Comparison of ENCODE assay signal across 8 cellular contexts in genomic region chr1:12031039-12031980, GRCh38. TPM values are rescaled to one million over a fixed set of nuclear protein-coding genes. Genes with fewer than 3 reads are reported as not detected.
DNase-seq lines count a peak whose midpoint lies in the region; ATAC-seq and TF ChIP-seq lines count a peak whose summit lies in the region.

No MANE protein-coding gene starts in this region.

- H3K4me1 ChIP-seq in OCI-LY1 (ENCODE audit: insufficient read depth, low read length, severe bottlenecking) (no peaks in the 10 kb centered on the region), body of pancreas (no peaks in the 10 kb centered on the region), lung (ENCODE audit: control insufficient read depth in 2 of 2, insufficient read depth in 2 of 2, low read length in 2 of 2) (no peaks in the 10 kb centered on the region)

- no peak overlapping the region for H3K4me2 ChIP-seq in OCI-LY1 (ENCODE audit: low read length)

- no peak for ATAC-seq in body of pancreas
- ATAC-seq in lung (ENCODE audit: insufficient read depth, low FRiP score), result no peak
- ATAC-seq in HG03139 (IDR thresholded peaks at IDR 0.05; ENCODE audit: unreplicated experiment), result no peak
- ATAC-seq in HG03565 (IDR thresholded peaks at IDR 0.05; ENCODE audit: unreplicated experiment), result no peak
- ATAC-seq in GM21526 (IDR thresholded peaks at IDR 0.05; ENCODE audit: low FRiP score, unreplicated experiment), result no peak

- no peak overlapping the region for H2AFZ ChIP-seq in OCI-LY1 (ENCODE audit: low read length)

- no peaks in the 10 kb centered on the region for H3K9me3 Mint-ChIP-seq in mesothelial cell of epicardium

- intact Hi-C loops in body of pancreas (cut with DNase I), result no loop called here

- H3K36me3 ChIP-seq in OCI-LY1 (ENCODE audit: insufficient read depth, low read length), result peaks cover 28% of the 10 kb centered on the region
- peaks cover 0 to 6% of the 10 kb centered on the region in 2 donors for H3K36me3 ChIP-seq in body of pancreas (replicated peaks in 1 of 2; ENCODE audit: insufficient read depth in 1 of 2, low read depth in 2 of 2)
- peaks cover 0 to 40% of the 10 kb centered on the region in 2 donors for H3K36me3 ChIP-seq in lung (ENCODE audit: control insufficient read depth in 2 of 2, insufficient read depth in 2 of 2, low read length in 2 of 2)

- DNase-seq in GM12864 (ENCODE audit: low read depth) (no peak), body of pancreas (peak in 2 of 4 donors; percentile 31 to 32), lung (ENCODE audit: low spot score) (peak; percentile 48), mesothelial cell of epicardium (ENCODE audit: low spot score in 2 of 2, unreplicated experiment in 2 of 2) (no peak)

- H3F3A ChIP-seq in OCI-LY1 (ENCODE audit: insufficient read depth, low read length), result no peaks in the 10 kb centered on the region

- no peaks in the 10 kb centered on the region for H4K20me1 ChIP-seq in OCI-LY1 (ENCODE audit: insufficient read depth, low read length)

- H3K27me3 ChIP-seq in OCI-LY1 (ENCODE audit: insufficient read depth, low read length), result no peaks in the 10 kb centered on the region
- no peaks in the 10 kb centered on the region for H3K27me3 ChIP-seq in body of pancreas
- H3K27me3 ChIP-seq in lung (ENCODE audit: control insufficient read depth, insufficient read depth), result no peaks in the 10 kb centered on the region

- no peak overlapping the region for H3K4me3 Mint-ChIP-seq in mesothelial cell of epicardium

- no peak overlapping the region for H3K27ac Mint-ChIP-seq in mesothelial cell of epicardium

- H3K27me3 Mint-ChIP-seq in mesothelial cell of epicardium (ENCODE audit: low read depth), result no peaks in the 10 kb centered on the region

- no peaks in the 10 kb centered on the region for H3K79me2 ChIP-seq in OCI-LY1 (ENCODE audit: insufficient read depth, low read length)

- H3K9ac ChIP-seq in OCI-LY1 (ENCODE audit: low read length), result no peak overlapping the region

- TF ChIP-seq POLR2A in body of pancreas (IDR thresholded peaks at IDR 0.05), result no peak

- H3K4me1 Mint-ChIP-seq in mesothelial cell of epicardium, result peaks cover 3% of the 10 kb centered on the region

- H3K27ac ChIP-seq in OCI-LY1 (ENCODE audit: low read depth, low read length, poor library complexity, severe bottlenecking) (no peak overlapping the region), body of pancreas (no peak overlapping the region), lung (ENCODE audit: low read depth in 1 of 2, low read length in 1 of 2) (no peak overlapping the region)

- H3K36me3 Mint-ChIP-seq in mesothelial cell of epicardium, result peaks cover 20% of the 10 kb centered on the region

- H3K4me3 ChIP-seq in GM12864 (ENCODE audit: low read depth, low read length) (no peak overlapping the region), OCI-LY1 (ENCODE audit: low read depth, low read length, poor library complexity, severe bottlenecking) (no peak overlapping the region), body of pancreas (no peak overlapping the region), lung (no peak overlapping the region)

- TF ChIP-seq CTCF in GM12864 (IDR thresholded peaks at IDR 0.05; ENCODE audit: low read depth, low read length, missing control alignments), result peak; percentile 78
- peak; percentile 70 for TF ChIP-seq CTCF in OCI-LY1 (IDR thresholded peaks at IDR 0.05; ENCODE audit: low read length)
- TF ChIP-seq CTCF in body of pancreas (IDR thresholded peaks at IDR 0.05), result peak in 4 of 7 experiments; percentile 18 to 27 (median 26)
- TF ChIP-seq CTCF in lung (IDR thresholded peaks at IDR 0.05; ENCODE audit: control extremely low read depth, extremely low read depth), result no peak
- TF ChIP-seq CTCF in mesothelial cell of epicardium (IDR thresholded peaks at IDR 0.05; ENCODE audit: unreplicated experiment), result no peak

- H3K9me2 ChIP-seq in OCI-LY1 (ENCODE audit: low read depth, low read length), result no peaks in the 10 kb centered on the region

- WGBS in body of pancreas, 2 donors, result 76 to 83% methylated on average over 10 to 18 of the region's 20 CpGs
- WGBS in lung, 2 donors, result 81 to 86% methylated on average over 19 to 20 of the region's 20 CpGs

- H3K9me3 ChIP-seq in OCI-LY1 (ENCODE audit: low read length) (no peaks in the 10 kb centered on the region), body of pancreas (no peaks in the 10 kb centered on the region), lung (ENCODE audit: control insufficient read depth in 2 of 2, insufficient read depth in 1 of 2, low read length in 1 of 2) (no peaks in the 10 kb centered on the region)

RNA-seq across cellular contexts. Expression of gene MIIP, which starts 12.0 kb away (rescaled TPM):
- total RNA-seq in body of pancreas, result 10 to 100 TPM; 23.7 to 25.9 TPM
- 10 to 100 TPM; 16.1 to 45.8 TPM for total RNA-seq in lung
- polyA plus RNA-seq in lung, result 10 to 100 TPM; 33.1 to 58.0 TPM
- 31.7 to 37.5 TPM (median 32.0 TPM) in 3 replicates for total RNA-seq in mesothelial cell of epicardium

RNA-seq across cellular contexts. Expression of gene TNFRSF8, which starts 31.8 kb away (rescaled TPM):
- total RNA-seq in body of pancreas (not detected), lung (1 to 10 TPM; 1.6 to 1.9 TPM), mesothelial cell of epicardium (0.31 to 0.53 TPM (median 0.41 TPM) in 3 replicates)
- 1 to 10 TPM; 2.2 to 5.3 TPM for polyA plus RNA-seq in lung

RNA-seq across cellular contexts. Expression of gene MFN2, which starts 51.1 kb away (rescaled TPM):
- total RNA-seq in body of pancreas (10 to 100 TPM; 20.1 to 20.8 TPM), lung (10 to 100 TPM; 26.7 to 70.8 TPM), mesothelial cell of epicardium (52.4 to 58.4 TPM (median 53.7 TPM) in 3 replicates)
- polyA plus RNA-seq in lung, result 10 to 100 TPM; 30.4 to 49.3 TPM

Comparison
In these comparisons a context has a peak if more than half of its experiments do, and no peak if none do; other contexts are left out.
1. CTCF ChIP-seq: peak in GM12864 (single experiment), OCI-LY1 (single experiment) and body of pancreas (4 of 7); none in lung (single experiment) and mesothelial cell of epicardium (single experiment).